ENCODE assay signal across 25 cellular contexts in the genomic region with DNA sequence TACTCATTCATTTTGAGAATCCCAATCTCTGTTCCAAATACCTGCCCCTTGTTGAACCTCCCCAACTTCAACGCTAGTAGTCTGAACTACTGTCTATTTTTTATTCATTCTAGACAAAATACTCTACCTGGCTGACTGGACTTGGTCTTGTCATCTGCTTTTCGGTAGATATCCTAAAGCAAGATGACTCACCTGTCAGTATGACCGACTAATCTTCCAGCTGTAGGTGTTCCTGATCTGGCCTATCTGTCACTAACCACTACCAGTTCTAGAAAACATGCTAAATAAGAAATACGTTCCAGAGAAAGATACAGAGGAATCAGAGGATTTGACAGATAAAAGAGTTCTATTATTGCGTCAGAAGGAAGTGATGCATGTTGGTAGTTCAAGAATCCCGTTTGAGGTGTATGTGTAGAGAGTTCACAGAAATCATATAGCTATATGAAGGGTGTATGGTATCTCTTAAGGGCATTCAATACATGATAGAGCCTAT.
"Had no signal": no experiment of that assay in that cellular context is flagged by ENCODE, and none has a peak within 500 bp of the region (broad histone marks: within the 10 kb centered on the region; RNA-seq: fewer than 3 reads in every experiment).

No MANE protein-coding gene starts in this region.

- H3K27me3 ChIP-seq: right atrium auricular region, stomach, thyroid gland, upper lobe of right lung had no signal

- DNase-seq: activated B cell treated with CpG ODN at 0.5 μM for 24 hours; activated CD4-positive, alpha-beta T cell treated with anti-CD3 and anti-CD28 coated beads, Interleukin-2, amount 50 U/mL, for 4 hours; activated gamma-delta T cell; activated naive CD4-positive, alpha-beta T cell treated with anti-CD3 and anti-CD28 coated beads, Interleukin-2, amount 50 U/mL, for 16 hours; amygdala; effector CD4-positive, alpha-beta T cell; head of caudate nucleus; hypothalamus; immature natural killer cell; kidney; natural killer cell; stimulated activated CD4-positive, alpha-beta T cell treated with anti-CD3 and anti-CD28 coated beads, Interleukin-1b, Interleukin-23, amount 100 ng/mL, for 48 hours; stimulated activated CD4-positive, alpha-beta T cell treated with anti-CD3 and anti-CD28 coated beads, Interleukin-4, amount 100 ng/mL, for 4 hours; stimulated activated CD8-positive, alpha-beta memory T cell treated with anti-CD3 and anti-CD28 coated beads, Interleukin-4, amount 100 ng/mL, for 48 hours; stimulated activated naive B cell treated with anti-CD40 and anti-IgM and Interleukin-4, amounts not matched to agents 10 μg/mL and 1 μg/mL and 100 μg/mL, for 72 hours; stomach; T-helper 1 cell; thyroid gland; upper lobe of right lung had no signal

- H3K4me3 ChIP-seq: right atrium auricular region, smooth muscle cell, stomach, thyroid gland, upper lobe of right lung had no signal

- H3K27ac Mint-ChIP-seq: activated B cell treated with CpG ODN at 0.5 μM for 24 hours; dendritic cell treated with granulocyte-macrophage colony-stimulating factor and Interleukin-4, amounts not matched to agents 40 ng/mL and 50 ng/mL, for 4 days; immature natural killer cell; memory B cell; natural killer cell; stimulated activated naive B cell treated with anti-CD40 and anti-IgM and Interleukin-4, amounts not matched to agents 10 μg/mL and 1 μg/mL and 100 μg/mL, for 72 hours; T-helper 2 cell treated with Interferon-gamma antibody and Interleukin-4, amounts not matched to agents 5 μg/mL and 100 μg/mL, for 36 hours had no signal

- H3K27me3 Mint-ChIP-seq: activated B cell treated with CpG ODN at 0.5 μM for 24 hours; central memory CD8-positive, alpha-beta T cell; dendritic cell treated with granulocyte-macrophage colony-stimulating factor and Interleukin-4, amounts not matched to agents 40 ng/mL and 50 ng/mL, for 4 days; memory B cell; stimulated activated naive B cell treated with anti-CD40 and anti-IgM and Interleukin-4, amounts not matched to agents 10 μg/mL and 1 μg/mL and 100 μg/mL, for 72 hours had no signal

- H3K27ac ChIP-seq: right atrium auricular region, stomach, thyroid gland, upper lobe of right lung had no signal

- H3K4me1 Mint-ChIP-seq: activated B cell treated with CpG ODN at 0.5 μM for 24 hours; central memory CD8-positive, alpha-beta T cell; immature natural killer cell; memory B cell; natural killer cell; stimulated activated naive B cell treated with anti-CD40 and anti-IgM and Interleukin-4, amounts not matched to agents 10 μg/mL and 1 μg/mL and 100 μg/mL, for 72 hours had no signal

- H3K4me2 ChIP-seq: smooth muscle cell had no signal

- FAIRE-seq: kidney had no signal

- H3K4me3 Mint-ChIP-seq: activated B cell treated with CpG ODN at 0.5 μM for 24 hours; central memory CD8-positive, alpha-beta T cell; dendritic cell treated with granulocyte-macrophage colony-stimulating factor and Interleukin-4, amounts not matched to agents 40 ng/mL and 50 ng/mL, for 4 days; immature natural killer cell; memory B cell; natural killer cell; stimulated activated naive B cell treated with anti-CD40 and anti-IgM and Interleukin-4, amounts not matched to agents 10 μg/mL and 1 μg/mL and 100 μg/mL, for 72 hours; T-helper 2 cell treated with Interferon-gamma antibody and Interleukin-4, amounts not matched to agents 5 μg/mL and 100 μg/mL, for 36 hours had no signal

- ATAC-seq: natural killer cell; stimulated activated naive B cell treated with anti-CD40 and anti-IgM and Interleukin-4, amounts not matched to agents 10 μg/mL and 1 μg/mL and 100 μg/mL, for 72 hours; upper lobe of right lung had no signal

- H3K9me3 ChIP-seq: right atrium auricular region, stomach, thyroid gland, upper lobe of right lung had no signal

- H3K9me3 Mint-ChIP-seq: activated B cell treated with CpG ODN at 0.5 μM for 24 hours; central memory CD8-positive, alpha-beta T cell; dendritic cell treated with granulocyte-macrophage colony-stimulating factor and Interleukin-4, amounts not matched to agents 40 ng/mL and 50 ng/mL, for 4 days; immature natural killer cell; memory B cell; natural killer cell; stimulated activated naive B cell treated with anti-CD40 and anti-IgM and Interleukin-4, amounts not matched to agents 10 μg/mL and 1 μg/mL and 100 μg/mL, for 72 hours; T-helper 2 cell treated with Interferon-gamma antibody and Interleukin-4, amounts not matched to agents 5 μg/mL and 100 μg/mL, for 36 hours had no signal

- H3K4me1 ChIP-seq: right atrium auricular region, stomach, thyroid gland, upper lobe of right lung had no signal
